In genomic region chr13:98488736-98489135, GRCh38 we compare ENCODE assay signal across 10 cellular contexts.
DNase-seq lines count a peak whose midpoint lies in the region; ATAC-seq and TF ChIP-seq lines count a peak whose summit lies in the region.
"Had no signal": no experiment of that assay in that cellular context is flagged by ENCODE, and none has a peak within 500 bp of the region (broad histone marks: within the 10 kb centered on the region; RNA-seq: fewer than 3 reads in every experiment).

No MANE protein-coding gene starts in this region.

- no peak overlapping the region for H3K9ac ChIP-seq in GM23248

- ATAC-seq in GM18868 (IDR thresholded peaks at IDR 0.05; ENCODE audit: unreplicated experiment) (peak; percentile 53), HG03558 (IDR thresholded peaks at IDR 0.05; ENCODE audit: extremely low read depth, unreplicated experiment) (peak; percentile 35), left colon (no peak)
- ATAC-seq: stimulated activated naive CD8-positive, alpha-beta T cell treated with anti-CD3 and anti-CD28 coated beads, Interleukin-15, Interleukin-2, amounts not matched to agents 100 U/mL and 50 U/mL, for 24 hours had no signal

- H3K27me3 ChIP-seq in GM23248 (replicated peaks; ENCODE audit: insufficient read depth) (no peaks in the 10 kb centered on the region), MG63 (no peaks in the 10 kb centered on the region)

- H2AFZ ChIP-seq in GM23248, result no peak overlapping the region

- peaks cover 96% of the 10 kb centered on the region for H3K79me2 ChIP-seq in GM23248 (ENCODE audit: insufficient read depth)

- peaks cover 25% of the 10 kb centered on the region for H3F3A ChIP-seq in GM23248 (ENCODE audit: insufficient read depth)

- peak overlapping the region; percentile 92 for H3K27ac Mint-ChIP-seq in nephron progenitor cell

- H3K36me3 Mint-ChIP-seq in nephron progenitor cell (ENCODE audit: low read depth), result peaks cover 5% of the 10 kb centered on the region

- H3K4me3 ChIP-seq in GM23248 (no peak overlapping the region), MG63 (no peak overlapping the region)

- no peaks in the 10 kb centered on the region for H4K20me1 ChIP-seq in GM23248 (ENCODE audit: insufficient read depth)

- H3K4me2 ChIP-seq in GM23248 (ENCODE audit: unreplicated experiment), result no peak overlapping the region

- DNase-seq in GM23248 (no peak), nephron progenitor cell (no peak), MG63 (no peak), left colon (no peak), dedifferentiated amniotic fluid mesenchymal stem cell (ENCODE audit: extremely low spot score) (no peak), NCI-H146 (lab: John Stamatoyannopoulos, UW) (no peak)
- DNase-seq: KG1; stimulated activated naive CD8-positive, alpha-beta T cell treated with anti-CD3 and anti-CD28 coated beads, Interleukin-15, Interleukin-2, amounts not matched to agents 100 U/mL and 50 U/mL, for 24 hours had no signal

- H3K27ac ChIP-seq in GM23248, result peak overlapping the region; percentile 59; the same call in 1 of the 2 replicates

- peaks cover 99% of the 10 kb centered on the region for H3K4me1 Mint-ChIP-seq in nephron progenitor cell

- no peaks in the 10 kb centered on the region for H3K9me3 ChIP-seq in GM23248 (ENCODE audit: low read depth)
- no peaks in the 10 kb centered on the region for H3K9me3 ChIP-seq in MG63

- intact Hi-C loops in left colon (cut with DNase I, micrococcal nuclease), result no loop called here

- peaks cover 55% of the 10 kb centered on the region for H3K4me1 ChIP-seq in GM23248 (ENCODE audit: insufficient read depth)

- in situ Hi-C loops in GM23248 (cut with MboI), result no loop called here

- H3K9me2 ChIP-seq in GM23248 (ENCODE audit: insufficient read depth), result no peaks in the 10 kb centered on the region

- no peak for TF ChIP-seq CTCF in nephron progenitor cell (IDR thresholded peaks at IDR 0.05)

- H3K4me3 Mint-ChIP-seq in nephron progenitor cell, result no peak overlapping the region

- WGBS in GM23248 (ENCODE audit: low coverage in 1 of 2, low lambda C conversion rate in 2 of 2, missing lambda C conversion rate in 2 of 2), 2 experiments, result 80 to 83% methylated on average over 11 of the region's 11 CpGs

- H3K9me3 Mint-ChIP-seq in nephron progenitor cell, result no peaks in the 10 kb centered on the region

- H3K27me3 Mint-ChIP-seq in nephron progenitor cell (ENCODE audit: low read depth, poor library complexity), result peaks cover 3% of the 10 kb centered on the region

- H3K36me3 ChIP-seq in GM23248 (ENCODE audit: low read depth), result no peaks in the 10 kb centered on the region
- H3K36me3 ChIP-seq in MG63, result no peaks in the 10 kb centered on the region; the same call in 1 of the 2 replicates
